Comparison of ENCODE assay signal across 14 cellular contexts in the genomic region with DNA sequence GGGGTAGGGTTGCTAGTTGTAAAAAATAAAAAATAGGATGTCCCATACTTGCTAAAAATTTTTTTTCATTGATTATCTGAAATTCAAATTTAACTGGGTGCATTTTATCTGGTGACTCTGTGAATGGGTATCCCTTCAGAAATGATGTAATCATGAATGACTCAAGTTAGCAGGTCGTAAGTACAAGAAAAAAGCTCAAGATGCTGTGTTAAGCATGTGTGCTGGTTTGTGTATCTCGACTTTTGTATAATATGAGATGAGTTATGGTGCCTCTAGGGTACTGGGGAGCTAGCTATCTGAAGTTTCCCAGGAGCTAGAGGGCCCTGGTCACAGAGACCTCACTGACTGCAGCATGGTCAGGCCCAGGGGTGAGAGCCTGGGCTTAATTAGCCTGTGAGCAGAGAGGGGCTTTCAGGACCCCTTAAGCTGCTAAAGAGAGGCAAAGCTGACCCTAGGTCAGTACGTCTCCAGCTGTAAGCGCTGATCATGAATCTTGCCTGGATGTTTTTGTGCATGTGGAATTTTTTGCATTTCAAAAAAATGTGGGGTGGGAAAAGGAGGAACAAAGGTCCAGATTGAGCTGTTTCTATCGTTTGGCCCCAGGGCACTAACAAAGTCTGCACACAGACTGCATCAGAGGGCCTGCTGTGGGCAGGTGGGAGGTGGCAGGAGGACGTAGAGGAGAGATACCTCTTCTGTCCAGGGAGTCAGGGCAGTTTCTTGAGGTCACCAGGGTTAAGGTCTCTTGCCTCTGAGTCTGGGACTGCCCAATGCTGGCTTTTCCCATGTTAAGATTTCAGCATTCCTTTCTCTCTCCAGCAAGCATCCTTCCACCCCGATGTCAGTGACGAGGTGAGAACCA.
DNase-seq lines count a peak whose midpoint lies in the region; ATAC-seq and TF ChIP-seq lines count a peak whose summit lies in the region.
"Had no signal": no experiment of that assay in that cellular context is flagged by ENCODE, and none has a peak within 500 bp of the region (broad histone marks: within the 10 kb centered on the region; RNA-seq: fewer than 3 reads in every experiment).

No MANE protein-coding gene starts in this region.

- DNase-seq in Calu3, result no peak
- DNase-seq in LHCN-M2 (ENCODE audit: low read depth), result peak; percentile 30
- peak; percentile 23 for DNase-seq in dedifferentiated amniotic fluid mesenchymal stem cell (ENCODE audit: extremely low spot score)
- peak; percentile 18 for DNase-seq in neural progenitor cell (ENCODE audit: low spot score)
- no peak for DNase-seq in HuH-7 (ENCODE audit: low spot score)
- DNase-seq: activated naive CD4-positive, alpha-beta T cell; COR-L47; esophagus squamous epithelium; NCI-H1105 treated with DMSO at 0.1 percent for 48 hours; NCI-H524; substantia nigra had no signal

- H3K36me3 ChIP-seq in neural progenitor cell, result no peaks in the 10 kb centered on the region

- no peak for ATAC-seq in HG02678 (IDR thresholded peaks at IDR 0.05; ENCODE audit: unreplicated experiment)
- no peak for ATAC-seq in HG03135 (IDR thresholded peaks at IDR 0.05; ENCODE audit: unreplicated experiment)
- ATAC-seq in GM18502 (IDR thresholded peaks at IDR 0.05; ENCODE audit: poor library complexity, unreplicated experiment), result no peak

- H3K9me3 Mint-ChIP-seq in Calu3 (ENCODE audit: low read depth, unreplicated experiment) (no peaks in the 10 kb centered on the region), neural progenitor cell (no peaks in the 10 kb centered on the region)

- H3K4me1 Mint-ChIP-seq in Calu3 (ENCODE audit: low read depth, unreplicated experiment), result peaks cover 46% of the 10 kb centered on the region
- H3K4me1 Mint-ChIP-seq in neural progenitor cell, result peaks cover 64% of the 10 kb centered on the region

- H3K27ac Mint-ChIP-seq in Calu3 (ENCODE audit: unreplicated experiment) (peak overlapping the region; percentile 18), neural progenitor cell (peak overlapping the region; percentile 54)

- no peak for TF ChIP-seq CTCF in Calu3 (IDR thresholded peaks at IDR 0.05; ENCODE audit: unreplicated experiment)
- TF ChIP-seq CTCF in neural progenitor cell (IDR thresholded peaks at IDR 0.05), result no peak

- H3K79me2 ChIP-seq in neural progenitor cell (ENCODE audit: low read depth), result no peaks in the 10 kb centered on the region

- H3K27me3 Mint-ChIP-seq in Calu3 (ENCODE audit: unreplicated experiment) (no peaks in the 10 kb centered on the region), neural progenitor cell (ENCODE audit: insufficient read depth, low read depth) (no peaks in the 10 kb centered on the region)

- H3F3A ChIP-seq in neural progenitor cell (ENCODE audit: low read depth), result no peaks in the 10 kb centered on the region

- H2AFZ ChIP-seq in neural progenitor cell (replicated peaks), result no peak overlapping the region

- H3K9ac ChIP-seq in neural progenitor cell, result no peak overlapping the region

- peaks cover 4% of the 10 kb centered on the region for H3K36me3 Mint-ChIP-seq in Calu3 (ENCODE audit: insufficient read depth, unreplicated experiment)
- H3K36me3 Mint-ChIP-seq in neural progenitor cell, result peaks cover 16% of the 10 kb centered on the region

- no peaks in the 10 kb centered on the region for H3K27me3 ChIP-seq in neural progenitor cell
- H3K27me3 ChIP-seq: esophagus squamous epithelium had no signal

- no peak overlapping the region for H3K27ac ChIP-seq in neural progenitor cell
- H3K27ac ChIP-seq: esophagus squamous epithelium had no signal

- no TSS peak for BruUV-seq in Calu3 (replicated peaks; lab: Mats Ljungman, UMichigan)

- H3K4me1 ChIP-seq in neural progenitor cell, result peaks cover 14% of the 10 kb centered on the region
- H3K4me1 ChIP-seq: esophagus squamous epithelium had no signal

- no peaks in the 10 kb centered on the region for H3K9me3 ChIP-seq in neural progenitor cell (ENCODE audit: low read depth)
- H3K9me3 ChIP-seq: esophagus squamous epithelium had no signal

- CTCF ChIA-PET in Calu3 (lab: Charles Lee), result interaction anchor here (0.6 to 2.1 kb wide), 6 partner anchors 11 to 87 kb away, joined by 3 to 6 read pairs (median 4); no protein-coding TSS in a partner anchor

- H3K4me3 Mint-ChIP-seq in Calu3 (ENCODE audit: low read depth, unreplicated experiment) (no peak overlapping the region), neural progenitor cell (peak overlapping the region; percentile 10)

- H4K20me1 ChIP-seq in neural progenitor cell (ENCODE audit: low read depth), result no peaks in the 10 kb centered on the region

- H3K4me3 ChIP-seq in neural progenitor cell, result no peak overlapping the region
- H3K4me3 ChIP-seq: esophagus squamous epithelium had no signal

- intact Hi-C loops in Calu3 (cut with micrococcal nuclease; ENCODE audit: unreplicated experiment), result no loop called here

- no peak overlapping the region for H3K4me2 ChIP-seq in neural progenitor cell

Comparison
In these comparisons a context has a peak if more than half of its experiments do, and no peak if none do; other contexts are left out.
1. DNase-seq: peak in LHCN-M2 (single experiment), dedifferentiated amniotic fluid mesenchymal stem cell (single experiment) and neural progenitor cell (single experiment); none in Calu3 (single experiment) and HuH-7 (single experiment).